18 cellular contexts compared by ENCODE assay signal in genomic region chr1:24751833-24752232, GRCh38. TPM values are rescaled to one million over a fixed set of nuclear protein-coding genes. Genes with fewer than 3 reads are reported as not detected.
DNase-seq lines count a peak whose midpoint lies in the region; ATAC-seq and TF ChIP-seq lines count a peak whose summit lies in the region.
"Had no signal": no experiment of that assay in that cellular context is flagged by ENCODE, and none has a peak within 500 bp of the region (broad histone marks: within the 10 kb centered on the region; RNA-seq: fewer than 3 reads in every experiment).

No MANE protein-coding gene starts in this region.

- intact Hi-C loops in Right ventricle myocardium inferior (cut with DNase I) (no loop called here), cardiac septum (cut with DNase I) (no loop called here), heart left ventricle (cut with DNase I) (no loop called here), aorta (cut with DNase I) (no loop called here)

- peak overlapping the region in 9 of 12 donors; percentile 6 to 53 (median 48) for H3K27ac ChIP-seq in heart left ventricle
- peak overlapping the region; percentile 44 for H3K27ac ChIP-seq in osteoblast (ENCODE audit: low read depth, low read length)
- H3K27ac ChIP-seq in aorta (ENCODE audit: low read depth in 1 of 2, low read length in 2 of 2): peak overlapping the region; percentile 25 to 39
- H3K27ac ChIP-seq: adrenal gland had no signal

- H2AFZ ChIP-seq in osteoblast (ENCODE audit: low read length): no peak overlapping the region

- peaks cover 88% of the 10 kb centered on the region for H4K20me1 ChIP-seq in osteoblast (ENCODE audit: insufficient read depth, low read length)

- peaks cover 96% of the 10 kb centered on the region for H3K79me2 ChIP-seq in osteoblast (ENCODE audit: insufficient read depth, low read length)

- H3K4me2 ChIP-seq in osteoblast (ENCODE audit: insufficient read depth, low read length): peak overlapping the region; percentile 85

- TF ChIP-seq CTCF in heart left ventricle (IDR thresholded peaks at IDR 0.05) (no peak), osteoblast (IDR thresholded peaks at IDR 0.05; ENCODE audit: extremely low read depth, low read depth, low read length) (no peak)

- H3K27me3 ChIP-seq in heart left ventricle: no peaks in the 10 kb centered on the region
- no peaks in the 10 kb centered on the region for H3K27me3 ChIP-seq in osteoblast (ENCODE audit: insufficient read depth, low read length)
- no peaks in the 10 kb centered on the region for H3K27me3 ChIP-seq in aorta (ENCODE audit: control insufficient read depth in 1 of 2, insufficient read depth in 2 of 2, low read length in 1 of 2)
- H3K27me3 ChIP-seq: adrenal gland had no signal

- peaks cover 0 to 4% (median 0%) of the 10 kb centered on the region in 9 donors for H3K36me3 ChIP-seq in heart left ventricle
- H3K36me3 ChIP-seq in osteoblast (ENCODE audit: insufficient read depth, low read length): peaks cover 15% of the 10 kb centered on the region
- no peaks in the 10 kb centered on the region for H3K36me3 ChIP-seq in aorta (ENCODE audit: control insufficient read depth in 1 of 2, insufficient read depth in 2 of 2, low read length in 1 of 2)
- H3K36me3 ChIP-seq: adrenal gland had no signal

- WGBS in heart left ventricle, 4 donors: 48 to 53% (median 53%) methylated on average over 1 of the region's 1 CpG
- 6 to 7% methylated on average over 1 of the region's 1 CpG for WGBS in aorta, 2 donors

- DNase-seq in Right ventricle myocardium inferior (ENCODE audit: missing footprints): no peak
- no peak for DNase-seq in cardiac septum (ENCODE audit: low spot score)
- no peak for DNase-seq in heart left ventricle
- peak; percentile 53 for DNase-seq in osteoblast (ENCODE audit: insufficient read length, low spot score, missing footprints)
- DNase-seq in aorta: no peak
- no peak for DNase-seq in H4 (ENCODE audit: low spot score)
- no peak for DNase-seq in UCSD-AML1 (lab: John Stamatoyannopoulos, UW; ENCODE audit: unreplicated experiment)
- DNase-seq: 8988T; activated CD8-positive, alpha-beta T cell treated with anti-CD3 and anti-CD28 coated beads for 36 hours; adrenal gland; CD4-positive, alpha-beta memory T cell; NCI-H1417; stimulated activated naive B cell treated with anti-CD40 and anti-IgM and Interleukin-4, amounts not matched to agents 10 μg/mL and 1 μg/mL and 100 μg/mL, for 72 hours had no signal

- H3K4me1 ChIP-seq in heart left ventricle: peaks cover 4 to 86% (median 62%) of the 10 kb centered on the region in 12 donors
- peaks cover 54% of the 10 kb centered on the region for H3K4me1 ChIP-seq in osteoblast (ENCODE audit: insufficient read depth, low read length)
- peaks cover 0 to 9% of the 10 kb centered on the region in 2 donors for H3K4me1 ChIP-seq in aorta (ENCODE audit: control insufficient read depth in 1 of 2, insufficient read depth in 2 of 2, low read length in 2 of 2)

- H3K9me3 ChIP-seq in heart left ventricle: no peaks in the 10 kb centered on the region
- H3K9me3 ChIP-seq in osteoblast (ENCODE audit: low read depth, low read length): no peaks in the 10 kb centered on the region
- H3K9me3 ChIP-seq in aorta (ENCODE audit: control insufficient read depth, low read length): no peaks in the 10 kb centered on the region
- H3K9me3 ChIP-seq: adrenal gland, HAP-1 had no signal

- H3K4me3 ChIP-seq in heart left ventricle (peak overlapping the region in 2 of 12 donors; percentile 3 to 12), osteoblast (ENCODE audit: insufficient read depth, low read length) (peak overlapping the region; percentile 38), aorta (ENCODE audit: low read length in 2 of 2) (peak overlapping the region; percentile 15 to 31)
- H3K4me3 ChIP-seq: adrenal gland, HAP-1, K562, lung, skin epidermis had no signal

- ATAC-seq in Right ventricle myocardium inferior (peak; percentile 56), heart left ventricle (peak; percentile 38 to 57 (median 49)), aorta (ENCODE audit: low FRiP score) (peak; percentile 48), HG02763 (IDR thresholded peaks at IDR 0.05; ENCODE audit: unreplicated experiment) (no peak)
- ATAC-seq: activated CD8-positive, alpha-beta T cell treated with anti-CD3 and anti-CD28 coated beads for 36 hours; K562; stimulated activated naive B cell treated with anti-CD40 and anti-IgM and Interleukin-4, amounts not matched to agents 10 μg/mL and 1 μg/mL and 100 μg/mL, for 72 hours had no signal

- TF ChIP-seq POLR2A in heart left ventricle (IDR thresholded peaks at IDR 0.05): no peak

RNA-seq across cellular contexts. Expression of gene CLIC4, which starts 6.6 kb away (rescaled TPM):
- total RNA-seq in Right ventricle myocardium inferior (406 TPM), cardiac septum (316 TPM), heart left ventricle (100 to 1,000 TPM; 280 to 917 (median 387) TPM), osteoblast (697 and 711 TPM in 2 replicates), aorta (100 to 1,000 TPM; 477 to 941 TPM)
- polyA plus RNA-seq in heart left ventricle (100 to 1,000 TPM; 111 to 726 TPM), aorta (100 to 1,000 TPM; 278 to 322 TPM)
- total RNA-seq in H4 (2014; rRNA removed; shearing (Covaris generic)): 172 and 217 TPM in 2 replicates
